Comparison of ENCODE assay signal across 22 cellular contexts in the genomic region with DNA sequence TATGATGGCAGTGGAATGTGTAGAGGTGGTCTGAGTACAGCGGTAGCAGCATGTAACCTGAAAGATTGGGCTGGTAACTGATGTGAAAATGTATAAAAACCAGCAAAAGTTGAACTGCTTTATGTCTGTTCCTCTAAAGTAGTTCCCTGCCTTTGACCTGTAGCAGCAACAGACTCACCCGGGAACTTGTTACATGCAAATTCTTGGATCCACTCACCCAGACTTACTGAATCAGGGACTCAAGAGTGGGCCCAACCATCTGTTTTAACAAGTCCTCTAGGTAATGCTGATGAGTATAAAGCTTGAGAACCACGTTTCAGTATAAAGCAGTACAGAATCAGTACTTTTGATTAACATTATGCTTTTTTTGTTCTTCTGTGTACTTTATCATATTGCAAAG.
DNase-seq lines count a peak whose midpoint lies in the region; ATAC-seq and TF ChIP-seq lines count a peak whose summit lies in the region.
"Had no signal": no experiment of that assay in that cellular context is flagged by ENCODE, and none has a peak within 500 bp of the region (broad histone marks: within the 10 kb centered on the region; RNA-seq: fewer than 3 reads in every experiment).

No MANE protein-coding gene starts in this region.

- H3K4me3 ChIP-seq in HEK293 (ENCODE audit: low read depth, low read length) (no peak overlapping the region), suprapubic skin (no peak overlapping the region)
- H3K4me3 ChIP-seq: BLaER1 treated with 17β-estradiol and CSF1 and Interleukin-3, amounts not matched to agents 10 nM and 100 nM had no signal

- 72% methylated on average over 3 of the region's 3 CpGs for WGBS in suprapubic skin

- H3K27me3 ChIP-seq in suprapubic skin, result no peaks in the 10 kb centered on the region
- H3K27me3 ChIP-seq: BLaER1 treated with 17β-estradiol and CSF1 and Interleukin-3, amounts not matched to agents 10 nM and 100 nM had no signal

- TF ChIP-seq POLR2A in suprapubic skin (IDR thresholded peaks at IDR 0.05), result no peak

- CTCF ChIA-PET in HEK293 (lab: Yijun Ruan, JAX), result no interaction called here

- no peak for TF ChIP-seq EP300 in suprapubic skin (IDR thresholded peaks at IDR 0.05)

- H3K27ac ChIP-seq in HEK293 (ENCODE audit: extremely low read depth, low read depth, low read length) (no peak overlapping the region), suprapubic skin (no peak overlapping the region)
- H3K27ac ChIP-seq: 22Rv1; BLaER1 treated with 17β-estradiol and CSF1 and Interleukin-3, amounts not matched to agents 10 nM and 100 nM; HL-60 had no signal

- no peak for ATAC-seq in GM21619 (IDR thresholded peaks at IDR 0.05; ENCODE audit: unreplicated experiment)
- ATAC-seq: PC-3 had no signal

- H3K27ac Mint-ChIP-seq in mesothelial cell of epicardium, result peak overlapping the region; percentile 30
- H3K27ac Mint-ChIP-seq: CD4-positive, alpha-beta memory T cell had no signal

- POLR2A ChIA-PET in HEK293 (lab: Yijun Ruan, JAX), result no interaction called here

- H3K36me3 Mint-ChIP-seq in mesothelial cell of epicardium, result peaks cover 5% of the 10 kb centered on the region

- no peaks in the 10 kb centered on the region for H3K4me1 ChIP-seq in HEK293 (ENCODE audit: control insufficient read depth, insufficient read depth, low read length)
- no peaks in the 10 kb centered on the region for H3K4me1 ChIP-seq in suprapubic skin
- H3K4me1 ChIP-seq: Caco-2 had no signal

- no peak overlapping the region for H3K4me3 Mint-ChIP-seq in mesothelial cell of epicardium
- H3K4me3 Mint-ChIP-seq: CD4-positive, alpha-beta memory T cell had no signal

- H3K27me3 Mint-ChIP-seq in mesothelial cell of epicardium (ENCODE audit: low read depth), result no peaks in the 10 kb centered on the region
- H3K27me3 Mint-ChIP-seq: CD4-positive, alpha-beta memory T cell had no signal

- H3K9me3 Mint-ChIP-seq in mesothelial cell of epicardium, result peaks cover 6% of the 10 kb centered on the region

- DNase-seq in DMS 273 (lab: John Stamatoyannopoulos, UW; ENCODE audit: unreplicated experiment) (peak; percentile 47), DMS 273 treated with DMSO at 0.1 percent for 48 hours (lab: John Stamatoyannopoulos, UW) (no peak), cerebellar cortex (ENCODE audit: low spot score) (peak; percentile 13), mesothelial cell of epicardium (ENCODE audit: low spot score in 2 of 2, unreplicated experiment in 2 of 2) (no peak), NCI-H748 (lab: John Stamatoyannopoulos, UW; ENCODE audit: unreplicated experiment) (no peak), suprapubic skin (ENCODE audit: low spot score in 2 of 2) (no peak)
- DNase-seq: ACHN; Caco-2; CD4-positive, alpha-beta memory T cell; DMS153; KG1; NCI-H1092 treated with DMSO at 0.1 percent for 48 hours; NCI-H1436 treated with DMSO at 0.1 percent for 48 hours; NCI-H1930; NCI-H446 treated with DMSO at 0.1 percent for 48 hours; PC-3; Right ventricle myocardium superior had no signal

- peaks cover 20% of the 10 kb centered on the region for H3K4me1 Mint-ChIP-seq in mesothelial cell of epicardium

- TF ChIP-seq CTCF in HEK293 (tag by site-specific recombination; IDR thresholded peaks at IDR 0.05), result no peak
- no peak for TF ChIP-seq CTCF in mesothelial cell of epicardium (IDR thresholded peaks at IDR 0.05; ENCODE audit: unreplicated experiment)
- TF ChIP-seq CTCF in suprapubic skin (IDR thresholded peaks at IDR 0.05), result no peak

- no peaks in the 10 kb centered on the region for H3K36me3 ChIP-seq in HEK293 (ENCODE audit: control insufficient read depth in 2 of 2, insufficient read depth in 1 of 2, low read length in 2 of 2)
- H3K36me3 ChIP-seq in suprapubic skin, result peaks cover 5% of the 10 kb centered on the region

- H3K9me3 ChIP-seq in HEK293 (ENCODE audit: control insufficient read depth, insufficient read depth, low read depth, low read length), result no peaks in the 10 kb centered on the region
- no peaks in the 10 kb centered on the region for H3K9me3 ChIP-seq in suprapubic skin
- H3K9me3 ChIP-seq: Caco-2 had no signal

TF ChIP-seq in HEK293, 187 proteins besides CTCF, POLR2A, EP300 and RAD21:
- TF ChIP-seq SCRT2 (tag by site-specific recombination; IDR thresholded peaks at IDR 0.05) (peak; percentile 75), ZNF311 (tag by site-specific recombination; IDR thresholded peaks at IDR 0.05; ENCODE audit: borderline replicate concordance) (no peak), PRDM10 (tag by site-specific recombination; IDR thresholded peaks at IDR 0.05) (0 out of 2 replicates have a peak, but pooled peaks have one; percentile 15)
TF ChIP-seq in HEK293: peak in this region for 2.

Comparison
In these comparisons a context has a peak if more than half of its experiments do, and no peak if none do; other contexts are left out.
1. DNase-seq: peak in DMS 273 (single experiment) and cerebellar cortex (single experiment); none in DMS 273 treated with DMSO at 0.1 percent for 48 hours (single experiment), mesothelial cell of epicardium (0 of 2), NCI-H748 (single experiment) and suprapubic skin (0 of 2).